In genomic region chr16:53781023-53781605, GRCh38 we compare ENCODE assay signal across 1 cellular context.
TF ChIP-seq lines count a peak whose summit lies in the region.

No MANE protein-coding gene starts in this region.

TF ChIP-seq in HepG2, 621 proteins besides CTCF, POLR2A, EP300 and RAD21 (continued from another document and continues in another):
- TF ChIP-seq ZNF512B (CRISPR knock-in tag; IDR thresholded peaks at IDR 0.05; ENCODE audit: borderline replicate concordance) (no peak), TFDP1 (CRISPR knock-in tag; IDR thresholded peaks at IDR 0.05; ENCODE audit: borderline replicate concordance) (no peak), NAIF1 (CRISPR knock-in tag; IDR thresholded peaks at IDR 0.05; ENCODE audit: borderline replicate concordance) (no peak), GATA4 (IDR thresholded peaks at IDR 0.05; ENCODE audit: borderline replicate concordance, low read depth) (no peak), GATAD2A (CRISPR knock-in tag; IDR thresholded peaks at IDR 0.05) (peak; percentile 58; the same call in 1 of the 2 replicates), ZBTB7A (CRISPR knock-in tag; IDR thresholded peaks at IDR 0.05) (no peak), ARID5B (CRISPR knock-in tag; IDR thresholded peaks at IDR 0.05) (peak; percentile 83), CBX5 (CRISPR knock-in tag; IDR thresholded peaks at IDR 0.05; ENCODE audit: borderline replicate concordance) (no peak), SP4 (CRISPR knock-in tag; IDR thresholded peaks at IDR 0.05) (no peak), RXRB (CRISPR knock-in tag; IDR thresholded peaks at IDR 0.05; ENCODE audit: borderline replicate concordance) (peak; percentile 24; the same call in 1 of the 2 replicates), SALL2 (CRISPR knock-in tag; IDR thresholded peaks at IDR 0.05) (no peak), DDIT3 (CRISPR knock-in tag; IDR thresholded peaks at IDR 0.05) (no peak), ZBTB39 (CRISPR knock-in tag; IDR thresholded peaks at IDR 0.05) (no peak), PAXIP1 (CRISPR knock-in tag; conservative IDR thresholded peaks at IDR 0.05) (0 out of 2 replicates have a peak, but pooled peaks have one; percentile 14), ARID2 (CRISPR knock-in tag; IDR thresholded peaks at IDR 0.05; ENCODE audit: borderline replicate concordance) (no peak), ZFP62 (CRISPR knock-in tag; IDR thresholded peaks at IDR 0.05) (no peak), GABPB1 (CRISPR knock-in tag; IDR thresholded peaks at IDR 0.05) (no peak), KLF16 (CRISPR knock-in tag; IDR thresholded peaks at IDR 0.05) (no peak), AKAP8 (CRISPR knock-in tag; IDR thresholded peaks at IDR 0.05) (no peak), GMEB2 (CRISPR knock-in tag; IDR thresholded peaks at IDR 0.05; ENCODE audit: low read depth) (no peak), FOXA1 (IDR thresholded peaks at IDR 0.05) (peak; percentile 89), FOXA1 (CRISPR knock-in tag; IDR thresholded peaks at IDR 0.05) (peak; percentile 92), ETV5 (CRISPR knock-in tag; IDR thresholded peaks at IDR 0.05; ENCODE audit: borderline replicate concordance) (no peak), SOX13 (IDR thresholded peaks at IDR 0.05) (no peak), SOX13 (CRISPR knock-in tag; conservative IDR thresholded peaks at IDR 0.05 in 1 of 2, IDR thresholded peaks at IDR 0.05 in 1 of 2) (peak in 1 of 2 experiments; percentile 41; a peak in 1 of 4 replicates), ZNF703 (CRISPR knock-in tag; IDR thresholded peaks at IDR 0.05; ENCODE audit: borderline replicate concordance) (no peak), MAFK (conservative IDR thresholded peaks at IDR 0.05 in 1 of 2, IDR thresholded peaks at IDR 0.05 in 1 of 2; ENCODE audit: low read length in 2 of 2) (no peak), BCL6 (CRISPR knock-in tag; IDR thresholded peaks at IDR 0.05) (no peak), ZNF253 (CRISPR knock-in tag; IDR thresholded peaks at IDR 0.05; ENCODE audit: borderline replicate concordance) (no peak), IKZF1 (IDR thresholded peaks at IDR 0.05) (no peak), GPBP1L1 (CRISPR knock-in tag; IDR thresholded peaks at IDR 0.05) (no peak), HMG20A (CRISPR knock-in tag; IDR thresholded peaks at IDR 0.05; ENCODE audit: borderline replicate concordance) (peak; percentile 51; the same call in 1 of the 2 replicates), NR2F1 (CRISPR knock-in tag; IDR thresholded peaks at IDR 0.05) (peak; percentile 19 to 51; a peak in 1 of 4 replicates), ZNF138 (CRISPR knock-in tag; IDR thresholded peaks at IDR 0.05; ENCODE audit: low read depth) (no peak), NPAS2 (CRISPR knock-in tag; IDR thresholded peaks at IDR 0.05; ENCODE audit: borderline replicate concordance) (no peak), ZNF605 (CRISPR knock-in tag; IDR thresholded peaks at IDR 0.05) (no peak), LRRFIP1 (CRISPR knock-in tag; conservative IDR thresholded peaks at IDR 0.05) (no peak), ZNF691 (CRISPR knock-in tag; IDR thresholded peaks at IDR 0.05; ENCODE audit: borderline replicate concordance, low read depth) (no peak), MYC (CRISPR knock-in tag; IDR thresholded peaks at IDR 0.05; ENCODE audit: borderline replicate concordance) (no peak), SYNCRIP (IDR thresholded peaks at IDR 0.05; ENCODE audit: insufficient read depth, low read depth, low read length) (no peak), ZNF720 (CRISPR knock-in tag; IDR thresholded peaks at IDR 0.05) (no peak), PHF21A (CRISPR knock-in tag; IDR thresholded peaks at IDR 0.05) (no peak), ZC3H13 (CRISPR knock-in tag; IDR thresholded peaks at IDR 0.05) (no peak), GLI4 (CRISPR knock-in tag; IDR thresholded peaks at IDR 0.05; ENCODE audit: borderline replicate concordance) (0 out of 2 replicates have a peak, but pooled peaks have one; percentile 36), GFI1 (CRISPR knock-in tag; IDR thresholded peaks at IDR 0.05; ENCODE audit: borderline replicate concordance) (no peak)
